In genomic region chr20:57561356-57562279, GRCh38 we compare ENCODE assay signal across 19 cellular contexts. TPM values are rescaled to one million over a fixed set of nuclear protein-coding genes. Genes with fewer than 3 reads are reported as not detected.
A peak's percentile ranks its signal among the peaks of the same experiment; 100 is the strongest.
DNase-seq lines count a peak whose midpoint lies in the region; ATAC-seq, FAIRE-seq and TF ChIP-seq lines count a peak whose summit lies in the region.
"Had no signal": no experiment of that assay in that cellular context is flagged by ENCODE, and none has a peak within 500 bp of the region (broad histone marks: within the 10 kb centered on the region; RNA-seq: fewer than 3 reads in every experiment).

No MANE protein-coding gene starts in this region.

- H3K27me3 ChIP-seq in RWPE2 (ENCODE audit: insufficient read depth, poor library complexity, severe bottlenecking) (peaks cover 93% of the 10 kb centered on the region), HepG2 (ENCODE audit: control insufficient read depth in 1 of 2, insufficient read depth in 2 of 2, low read length in 2 of 2) (peaks cover 6 to 7% of the 10 kb centered on the region in 2 experiments; a peak in 4 of 5 replicates), ovary (no peaks in the 10 kb centered on the region)

- TF ChIP-seq EP300 in A549 (IDR thresholded peaks at IDR 0.05) (no peak), HepG2 (IDR thresholded peaks at IDR 0.05; ENCODE audit: low read depth in 2 of 2, low read length in 2 of 2) (no peak), HepG2 (CRISPR knock-in tag; IDR thresholded peaks at IDR 0.05; ENCODE audit: borderline replicate concordance) (no peak), ovary (IDR thresholded peaks at IDR 0.05) (no peak)

- no peak for TF ChIP-seq RAD21 in A549 (conservative IDR thresholded peaks at IDR 0.05 in 1 of 2, IDR thresholded peaks at IDR 0.05 in 1 of 2)
- no peak for TF ChIP-seq RAD21 in HepG2 (CRISPR knock-in tag; IDR thresholded peaks at IDR 0.05)

- in situ Hi-C loops in HepG2 (cut with HindIII; ENCODE audit: extremely low pct_ligation_motif_present, low pct_unique_long_range_greater_than_20kb): no loop called here

- TF ChIP-seq POLR2A in A549 (IDR thresholded peaks at IDR 0.05; ENCODE audit: low read length) (no peak), HepG2 (IDR thresholded peaks at IDR 0.05; ENCODE audit: insufficient read depth in 1 of 2, low read depth in 2 of 2, low read length in 2 of 2) (peak in 1 of 2 experiments; percentile 60; a peak in 2 of 4 replicates), ovary (IDR thresholded peaks at IDR 0.05) (no peak)

- POLR2A ChIA-PET in A549 (lab: Yijun Ruan, JAX): no interaction called here
- POLR2A ChIA-PET in HepG2 (lab: Yijun Ruan, JAX): interaction anchor here (1.1 to 5.6 kb wide), 13 partner anchors 12 to 827 kb away, joined by 3 to 96 read pairs (median 12); partner anchors contain the start of gene VAPB

- CTCF ChIA-PET in A549 (lab: Yijun Ruan, JAX): interaction anchor here (0.7 to 2.6 kb wide), 7 partner anchors 11 to 55 kb away, joined by 3 to 6 read pairs (median 3); no protein-coding TSS in a partner anchor
- CTCF ChIA-PET in HepG2 (lab: Yijun Ruan, JAX; ENCODE audit: low intra/inter-chr PET ratio, low total read pairs): interaction anchor here (0.6 to 1.2 kb wide), 2 partner anchors 22 to 153 kb away, joined by 3 read pairs; no protein-coding TSS in a partner anchor

- WGBS in A549 (ENCODE audit: missing lambda C conversion rate): 67% methylated on average over 23 of the region's 24 CpGs
- 54% methylated on average over 24 of the region's 24 CpGs for WGBS in HepG2 (ENCODE audit: low lambda C conversion rate)
- 71 to 75% (median 71%) methylated on average over 24 of the region's 24 CpGs for WGBS in ovary, 3 donors

- TSS peak; percentile 84 for BruUV-seq in HepG2 (replicated peaks; lab: Mats Ljungman, UMichigan)

- H3K9me3 ChIP-seq in A549 (no peaks in the 10 kb centered on the region), RWPE2 (ENCODE audit: severe bottlenecking) (no peaks in the 10 kb centered on the region), HepG2 (ENCODE audit: low read length) (no peaks in the 10 kb centered on the region), ovary (no peaks in the 10 kb centered on the region)
- H3K9me3 ChIP-seq: BE2C, SJSA1 had no signal

- H3K4me3 ChIP-seq in A549: no peak overlapping the region
- no peak overlapping the region for H3K4me3 ChIP-seq in RWPE2 (ENCODE audit: severe bottlenecking)
- peak overlapping the region; percentile 47 to 68 (median 50) for H3K4me3 ChIP-seq in HepG2 (replicated peaks in 1 of 3; ENCODE audit: insufficient read depth in 1 of 3, low read depth in 2 of 3, low read length in 3 of 3)
- peak overlapping the region; percentile 20 for H3K4me3 ChIP-seq in ovary
- H3K4me3 ChIP-seq: SJSA1 had no signal

- no peak overlapping the region for H2AFZ ChIP-seq in HepG2 (ENCODE audit: low read length)

- no peak for DNase-seq in A549 (ENCODE audit: low read depth in 1 of 2, low spot score in 1 of 2)
- DNase-seq in RWPE2 (ENCODE audit: low spot score): peak; percentile 73
- DNase-seq in HepG2 (ENCODE audit: low spot score): no peak
- no peak for DNase-seq in ovary
- DNase-seq in stimulated activated CD4-positive, alpha-beta T cell treated with anti-CD3 and anti-CD28 coated beads, Interleukin-15, amount 100 ng/mL, for 24 hours: no peak
- DNase-seq in T-helper 1 cell: no peak
- DNase-seq: CD4-positive, alpha-beta memory T cell; DMS79; GOT3; NCI-H1436 treated with DMSO at 0.1 percent for 48 hours; NCI-H2081 treated with DMSO at 0.1 percent for 48 hours; NCI-H510A had no signal

- no peaks in the 10 kb centered on the region for H3K36me3 ChIP-seq in RWPE2 (ENCODE audit: low read depth)
- peaks cover 0 to 22% of the 10 kb centered on the region in 2 experiments; a peak in 2 of 5 replicates for H3K36me3 ChIP-seq in HepG2 (replicated peaks in 1 of 2; ENCODE audit: control insufficient read depth in 1 of 2, insufficient read depth in 2 of 2, low read length in 2 of 2)
- H3K36me3 ChIP-seq in ovary: no peaks in the 10 kb centered on the region
- H3K36me3 ChIP-seq: BE2C, SJSA1 had no signal

- peaks cover 24% of the 10 kb centered on the region for H3K4me1 ChIP-seq in A549
- H3K4me1 ChIP-seq in RWPE2 (ENCODE audit: insufficient read depth, poor library complexity, severe bottlenecking): no peaks in the 10 kb centered on the region
- H3K4me1 ChIP-seq in HepG2 (ENCODE audit: insufficient read depth, low read length): peaks cover 93% of the 10 kb centered on the region
- peaks cover 5% of the 10 kb centered on the region for H3K4me1 ChIP-seq in ovary (ENCODE audit: insufficient read depth)
- H3K4me1 ChIP-seq: SJSA1 had no signal

- peak overlapping the region; percentile 30; the same call in 1 of the 3 replicates for H3K4me2 ChIP-seq in A549
- peak overlapping the region; percentile 77 for H3K4me2 ChIP-seq in HepG2 (ENCODE audit: low read depth, low read length)

- H3K9ac ChIP-seq in HepG2 (ENCODE audit: insufficient read depth, low read depth, low read length): peak overlapping the region; percentile 76

- TF ChIP-seq CTCF in A549 (IDR thresholded peaks at IDR 0.05) (no peak), RWPE2 (IDR thresholded peaks at IDR 0.05; ENCODE audit: poor library complexity, severe bottlenecking) (no peak), HepG2 (CRISPR knock-in tag; IDR thresholded peaks at IDR 0.05) (no peak), ovary (IDR thresholded peaks at IDR 0.05) (no peak)

- H4K20me1 ChIP-seq in HepG2 (ENCODE audit: insufficient read depth, low read length): no peaks in the 10 kb centered on the region; the same call in 1 of the 2 replicates

- H3K27ac ChIP-seq in A549 (no peak overlapping the region), RWPE2 (ENCODE audit: poor library complexity, severe bottlenecking) (no peak overlapping the region), HepG2 (ENCODE audit: extremely low read length, insufficient read depth, low read length) (peak overlapping the region; percentile 65), ovary (no peak overlapping the region)
- H3K27ac ChIP-seq: 22Rv1, SJSA1 had no signal

- intact Hi-C loops in HepG2 (cut with micrococcal nuclease; ENCODE audit: unreplicated experiment): no loop called here
- intact Hi-C loops in ovary (cut with DNase I): no loop called here

- peaks cover 10% of the 10 kb centered on the region for H3K79me2 ChIP-seq in HepG2 (ENCODE audit: insufficient read depth, low read length)

- ATAC-seq in A549 (no peak), RWPE2 (ENCODE audit: low read depth) (no peak), HepG2 (peak; percentile 10), HG03432 (IDR thresholded peaks at IDR 0.05; ENCODE audit: unreplicated experiment) (no peak), HG03095 (IDR thresholded peaks at IDR 0.05; ENCODE audit: unreplicated experiment) (no peak)

- FAIRE-seq in A549 (lab: Jason Lieb, UNC) (no peak), HepG2 (lab: Jason Lieb, UNC) (no peak)
- FAIRE-seq: D721Med had no signal

RNA-seq across cellular contexts. Expression of gene PCK1, which starts 0.7 kb away (rescaled TPM):
- polyA plus RNA-seq in A549 (2011; rRNA removed): 0.12 and 0.21 TPM in 2 replicates
- 0.03 TPM in 1 of 2 replicates, not detected in the other for polyA plus RNA-seq in A549 (2012; cell fraction: cytosol; rRNA removed)
- polyA plus RNA-seq in A549 (2012; cell fraction: nucleus; rRNA removed): 0.05 and 0.12 TPM in 2 replicates
- 0.04 to 0.07 TPM in 2 of 3 replicates, not detected in the other for polyA plus RNA-seq in A549 (2017; fragmentation: RNase III; extraction: RNeasy Plus Mini Kit Qiagen cat#74134 plus additional on column Dnase treatment)
- polyA minus RNA-seq in A549 (2011; rRNA and poly(A)+ RNA removed): 1.8 and 1.9 TPM in 2 replicates
- total RNA-seq in HepG2 (2016; rRNA removed; fragmentation: Illumina TruSeq; extraction: Trizol): 5.4 and 12.6 TPM in 2 replicates
- 3.7 TPM in 2 replicates for total RNA-seq in HepG2 (2016; cell fraction: cytosol; rRNA removed; fragmentation: Illumina TruSeq; extraction: Trizol; ENCODE audit: low read depth)
- total RNA-seq in HepG2 (2016; cell fraction: insoluble cytoplasmic fraction; rRNA removed; fragmentation: Illumina TruSeq; extraction: Trizol): 5.2 and 15.5 TPM in 2 replicates
- total RNA-seq in HepG2 (2016; cell fraction: membrane; rRNA removed; fragmentation: Illumina TruSeq; extraction: Trizol): 3.3 and 3.9 TPM in 2 replicates
- 23.9 and 29.1 TPM in 2 replicates for total RNA-seq in HepG2 (2016; cell fraction: nucleus; rRNA removed; fragmentation: Illumina TruSeq; extraction: Trizol)
- polyA plus RNA-seq in HepG2 (2011; rRNA removed): 6.5 and 19.5 TPM in 2 replicates
- 2.9 and 9.4 TPM in 2 replicates for polyA plus RNA-seq in HepG2 (2011; cell fraction: cytosol; rRNA removed)
- polyA plus RNA-seq in HepG2 (2011; cell fraction: nucleus; rRNA removed): 21.5 and 61.9 TPM in 2 replicates
- 220 and 303 TPM in 2 replicates for polyA plus RNA-seq in HepG2 (2012)
- 0.43 and 0.67 TPM in 2 replicates for polyA plus RNA-seq in HepG2 (2016; cell fraction: cytosol; fragmentation: Illumina TruSeq; extraction: Trizol; ENCODE audit: low read depth)
- 5.0 and 5.7 TPM in 2 replicates for polyA plus RNA-seq in HepG2 (2016; cell fraction: insoluble cytoplasmic fraction; fragmentation: Illumina TruSeq; extraction: Trizol; ENCODE audit: low read depth)
- polyA plus RNA-seq in HepG2 (2016; cell fraction: membrane; fragmentation: Illumina TruSeq; extraction: Trizol; ENCODE audit: low read depth): 0.71 and 0.72 TPM in 2 replicates
- polyA plus RNA-seq in HepG2 (2016; cell fraction: nucleus; fragmentation: Illumina TruSeq; extraction: Trizol; ENCODE audit: insufficient read depth, low read depth): 17.4 and 17.7 TPM in 2 replicates
- 0.12 and 22.5 TPM in 2 replicates for polyA minus RNA-seq in HepG2 (2011; rRNA and poly(A)+ RNA removed; ENCODE audit: low replicate concordance)
- 7.7 and 23.7 TPM in 2 replicates for polyA minus RNA-seq in HepG2 (2011; cell fraction: cytosol; rRNA and poly(A)+ RNA removed)
- polyA minus RNA-seq in HepG2 (2011; cell fraction: nucleus; rRNA and poly(A)+ RNA removed): 39.8 and 149 TPM in 2 replicates
- total RNA-seq in ovary: 100 to 1,000 TPM in 1 of 7 donors, 1 to 10 TPM in 4, under 1 TPM in 2; 0.47 to 133 (median 2.0) TPM
- under 1 TPM; 0.30 to 0.54 TPM for polyA plus RNA-seq in ovary
- total RNA-seq: CD4-positive, alpha-beta memory T cell; HT1080; SJSA1 had no signal
- polyA plus RNA-seq: CD4-positive, alpha-beta memory T cell had no signal

RNA-seq across cellular contexts. Expression of gene CTCFL, which starts 36.7 kb away (rescaled TPM):
- polyA plus RNA-seq in A549 (2011; rRNA removed): 0.03 TPM in 1 of 2 replicates, not detected in the other
- 0.04 and 0.06 TPM in 2 replicates for polyA plus RNA-seq in A549 (2012; cell fraction: cytosol; rRNA removed)
- polyA plus RNA-seq in A549 (2012; cell fraction: nucleus; rRNA removed): 0.04 TPM in 1 of 2 replicates, not detected in the other
- polyA plus RNA-seq in A549 (2017; fragmentation: RNase III; extraction: RNeasy Plus Mini Kit Qiagen cat#74134 plus additional on column Dnase treatment): 0.03 TPM in 2 of 3 replicates, not detected in the other
- polyA minus RNA-seq in A549 (2011; rRNA and poly(A)+ RNA removed): 0.04 TPM in 1 of 2 replicates, not detected in the other
- not detected in 2 replicates for total RNA-seq in HepG2 (2016; rRNA removed; fragmentation: Illumina TruSeq; extraction: Trizol)
- not detected in 2 replicates for total RNA-seq in HepG2 (2016; cell fraction: cytosol; rRNA removed; fragmentation: Illumina TruSeq; extraction: Trizol; ENCODE audit: low read depth)
- not detected in 2 replicates for total RNA-seq in HepG2 (2016; cell fraction: insoluble cytoplasmic fraction; rRNA removed; fragmentation: Illumina TruSeq; extraction: Trizol)
- total RNA-seq in HepG2 (2016; cell fraction: membrane; rRNA removed; fragmentation: Illumina TruSeq; extraction: Trizol): not detected in 2 replicates
- not detected in 2 replicates for total RNA-seq in HepG2 (2016; cell fraction: nucleus; rRNA removed; fragmentation: Illumina TruSeq; extraction: Trizol)
- polyA plus RNA-seq in HepG2 (2011; rRNA removed): 0.04 and 0.05 TPM in 2 replicates
- 0.03 TPM in 1 of 2 replicates, not detected in the other for polyA plus RNA-seq in HepG2 (2011; cell fraction: cytosol; rRNA removed)
- polyA plus RNA-seq in HepG2 (2011; cell fraction: nucleus; rRNA removed): not detected in 2 replicates
- polyA plus RNA-seq in HepG2 (2012): 0.13 and 0.42 TPM in 2 replicates
- polyA plus RNA-seq in HepG2 (2016; cell fraction: cytosol; fragmentation: Illumina TruSeq; extraction: Trizol; ENCODE audit: low read depth): not detected in 2 replicates
- not detected in 2 replicates for polyA plus RNA-seq in HepG2 (2016; cell fraction: insoluble cytoplasmic fraction; fragmentation: Illumina TruSeq; extraction: Trizol; ENCODE audit: low read depth)
- polyA plus RNA-seq in HepG2 (2016; cell fraction: membrane; fragmentation: Illumina TruSeq; extraction: Trizol; ENCODE audit: low read depth): not detected in 2 replicates
- polyA plus RNA-seq in HepG2 (2016; cell fraction: nucleus; fragmentation: Illumina TruSeq; extraction: Trizol; ENCODE audit: insufficient read depth, low read depth): not detected in 2 replicates
- 0.22 and 0.26 TPM in 2 replicates for polyA minus RNA-seq in HepG2 (2011; rRNA and poly(A)+ RNA removed; ENCODE audit: low replicate concordance)
- not detected in 2 replicates for polyA minus RNA-seq in HepG2 (2011; cell fraction: cytosol; rRNA and poly(A)+ RNA removed)
- not detected in 2 replicates for polyA minus RNA-seq in HepG2 (2011; cell fraction: nucleus; rRNA and poly(A)+ RNA removed)
- under 1 TPM in 2 of 7 donors, not detected in 5; 0.28 to 0.92 TPM for total RNA-seq in ovary
- polyA plus RNA-seq in ovary: under 1 TPM; 0.01 to 0.07 TPM
- total RNA-seq: CD4-positive, alpha-beta memory T cell; HT1080; SJSA1 had no signal
- polyA plus RNA-seq: CD4-positive, alpha-beta memory T cell had no signal

RNA-seq across cellular contexts. Expression of gene ZBP1, which starts 58.6 kb away (rescaled TPM):
- polyA plus RNA-seq in A549 (2011; rRNA removed): not detected in 2 replicates
- polyA plus RNA-seq in A549 (2012; cell fraction: cytosol; rRNA removed): not detected in 2 replicates
- 0.02 and 0.05 TPM in 2 replicates for polyA plus RNA-seq in A549 (2012; cell fraction: nucleus; rRNA removed)
- polyA plus RNA-seq in A549 (2017; fragmentation: RNase III; extraction: RNeasy Plus Mini Kit Qiagen cat#74134 plus additional on column Dnase treatment): 0.05 to 0.07 TPM (median 0.05 TPM) in 3 replicates
- polyA minus RNA-seq in A549 (2011; rRNA and poly(A)+ RNA removed): not detected in 2 replicates
- not detected in 2 replicates for total RNA-seq in HepG2 (2016; rRNA removed; fragmentation: Illumina TruSeq; extraction: Trizol)
- total RNA-seq in HepG2 (2016; cell fraction: cytosol; rRNA removed; fragmentation: Illumina TruSeq; extraction: Trizol; ENCODE audit: low read depth): not detected in 2 replicates
- total RNA-seq in HepG2 (2016; cell fraction: insoluble cytoplasmic fraction; rRNA removed; fragmentation: Illumina TruSeq; extraction: Trizol): not detected in 2 replicates
- total RNA-seq in HepG2 (2016; cell fraction: membrane; rRNA removed; fragmentation: Illumina TruSeq; extraction: Trizol): not detected in 2 replicates
- not detected in 2 replicates for total RNA-seq in HepG2 (2016; cell fraction: nucleus; rRNA removed; fragmentation: Illumina TruSeq; extraction: Trizol)
- not detected in 2 replicates for polyA plus RNA-seq in HepG2 (2011; rRNA removed)
- not detected in 2 replicates for polyA plus RNA-seq in HepG2 (2011; cell fraction: cytosol; rRNA removed)
- not detected in 2 replicates for polyA plus RNA-seq in HepG2 (2011; cell fraction: nucleus; rRNA removed)
- polyA plus RNA-seq in HepG2 (2012): not detected in 2 replicates
- not detected in 2 replicates for polyA plus RNA-seq in HepG2 (2016; cell fraction: cytosol; fragmentation: Illumina TruSeq; extraction: Trizol; ENCODE audit: low read depth)
- polyA plus RNA-seq in HepG2 (2016; cell fraction: insoluble cytoplasmic fraction; fragmentation: Illumina TruSeq; extraction: Trizol; ENCODE audit: low read depth): not detected in 2 replicates
- polyA plus RNA-seq in HepG2 (2016; cell fraction: membrane; fragmentation: Illumina TruSeq; extraction: Trizol; ENCODE audit: low read depth): not detected in 2 replicates
- polyA plus RNA-seq in HepG2 (2016; cell fraction: nucleus; fragmentation: Illumina TruSeq; extraction: Trizol; ENCODE audit: insufficient read depth, low read depth): not detected in 2 replicates
- not detected in 2 replicates for polyA minus RNA-seq in HepG2 (2011; rRNA and poly(A)+ RNA removed; ENCODE audit: low replicate concordance)
- not detected in 2 replicates for polyA minus RNA-seq in HepG2 (2011; cell fraction: cytosol; rRNA and poly(A)+ RNA removed)
- polyA minus RNA-seq in HepG2 (2011; cell fraction: nucleus; rRNA and poly(A)+ RNA removed): not detected in 2 replicates
- total RNA-seq in ovary: under 1 TPM in 3 of 7 donors, not detected in 4; 0.23 to 0.50 (median 0.24) TPM
- polyA plus RNA-seq in ovary: under 1 TPM; 0.12 to 0.92 TPM
- total RNA-seq: HT1080, SJSA1 had no signal

Comparison
In these comparisons a context has a peak if more than half of its experiments do, and no peak if none do; other contexts are left out.
1. H3K4me3 ChIP-seq: peak in HepG2 (3 of 3) and ovary (single experiment); none in A549 (single experiment) and RWPE2 (single experiment).
2. Of the 38 proteins assayed by ChIP-seq in both HepG2 and A549: peak only in HepG2: POLR2AphosphoS2 and ZSCAN20; only in A549: none; in both: none; in neither: 34; mixed calls (peak in some experiments, not most) for 2.